Comparison of ENCODE assay signal across 8 cellular contexts in the genomic region with DNA sequence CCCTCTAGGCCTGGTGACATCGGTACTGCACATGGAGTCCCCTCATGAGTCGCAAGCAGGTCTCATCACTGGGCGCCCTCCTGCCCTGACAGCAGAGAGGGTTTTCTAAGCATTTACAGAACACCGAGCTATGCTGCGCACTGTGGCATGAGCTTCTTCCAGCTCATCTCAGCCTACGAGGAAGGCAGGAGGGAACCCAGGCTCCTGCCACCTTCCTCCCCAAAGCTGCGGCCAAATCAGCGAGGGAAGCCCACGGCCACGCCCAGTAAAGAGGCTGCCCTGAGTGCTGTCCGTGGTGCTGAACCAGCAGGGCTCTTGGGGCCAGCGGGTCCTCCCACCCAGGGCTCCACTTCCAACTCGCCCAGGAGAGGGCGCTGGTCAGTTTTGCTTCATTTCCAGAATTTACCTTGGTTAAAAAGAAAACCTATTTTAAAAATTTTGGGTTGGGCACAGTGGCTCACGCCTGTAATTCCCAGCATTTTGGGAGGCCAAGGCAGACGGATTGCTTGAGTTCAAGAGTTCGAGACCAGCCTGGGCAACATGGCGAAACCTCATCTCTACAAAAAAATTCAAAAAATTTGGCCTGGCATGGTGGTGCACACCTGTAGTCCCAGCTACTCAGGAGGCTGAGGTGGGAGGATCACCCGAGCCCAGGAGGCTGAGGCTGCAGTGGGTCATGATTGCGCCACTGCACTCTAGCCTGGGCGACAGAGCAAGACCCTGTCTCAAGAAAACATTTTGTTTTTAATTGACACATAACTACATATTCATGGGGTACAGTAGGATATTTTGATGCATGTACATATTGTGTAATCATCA. TPM values are rescaled to one million over a fixed set of nuclear protein-coding genes. Genes with fewer than 3 reads are reported as not detected.
DNase-seq lines count a peak whose midpoint lies in the region; ATAC-seq and TF ChIP-seq lines count a peak whose summit lies in the region.

No MANE protein-coding gene starts in this region.

- no peak overlapping the region for H3K4me3 ChIP-seq in right cardiac atrium (ENCODE audit: low read length)
- H3K4me3 ChIP-seq in sigmoid colon: no peak overlapping the region

- H3K27ac ChIP-seq in right cardiac atrium (ENCODE audit: low read length): no peak overlapping the region
- H3K27ac ChIP-seq in sigmoid colon: no peak overlapping the region

- H3K9me3 ChIP-seq in right cardiac atrium (ENCODE audit: control insufficient read depth, low read length) (no peaks in the 10 kb centered on the region), sigmoid colon (no peaks in the 10 kb centered on the region)

- H3K27me3 ChIP-seq in right cardiac atrium (ENCODE audit: control insufficient read depth, insufficient read depth) (no peaks in the 10 kb centered on the region), sigmoid colon (peaks cover 0 to 26% (median 0%) of the 10 kb centered on the region in 3 donors)

- no peak for TF ChIP-seq POLR2A in sigmoid colon (IDR thresholded peaks at IDR 0.05)

- WGBS in right cardiac atrium: 37% methylated on average over 21 of the region's 21 CpGs
- 38 to 40% methylated on average over 21 of the region's 21 CpGs for WGBS in sigmoid colon, 2 donors

- no peaks in the 10 kb centered on the region for H3K36me3 ChIP-seq in sigmoid colon

- intact Hi-C loops in right cardiac atrium (cut with DNase I): loop anchor here in 2 of 4 donors (2.0 to 10.0 kb wide), 2 partner anchors 119 kb away; no protein-coding TSS in a partner anchor
- intact Hi-C loops in sigmoid colon (cut with DNase I): no loop called here

- in situ Hi-C loops in Caki2 (cut with HindIII; ENCODE audit: low pct_unique_long_range_greater_than_20kb, low sequenced_read_pairs): no loop called here

- peak; percentile 94 for DNase-seq in Caki2 (ENCODE audit: low read depth)
- DNase-seq in HK-2 (ENCODE audit: unreplicated experiment): peak; percentile 81
- DNase-seq in SKM-1 treated with dmso at 0.1 percent for 144 hours (lab: John Stamatoyannopoulos, UW; ENCODE audit: unreplicated experiment): peak; percentile 45
- peak in 47 of 58 donors; percentile 6 to 79 (median 38) for DNase-seq in anterior cingulate cortex (lab: John Stamatoyannopoulos, UW)
- DNase-seq in right cardiac atrium: peak; percentile 83 to 94 (median 93)
- peak; percentile 70 for DNase-seq in sigmoid colon

- TF ChIP-seq CTCF in sigmoid colon (IDR thresholded peaks at IDR 0.05): peak in 2 of 4 experiments; percentile 26 to 32

- H3K4me1 ChIP-seq in right cardiac atrium (ENCODE audit: control insufficient read depth, insufficient read depth, low read length) (no peaks in the 10 kb centered on the region), sigmoid colon (no peaks in the 10 kb centered on the region)

- no peak for TF ChIP-seq EP300 in sigmoid colon (IDR thresholded peaks at IDR 0.05)

- ATAC-seq in right cardiac atrium: peak; percentile 88
- no peak for ATAC-seq in GM19328 (IDR thresholded peaks at IDR 0.05; ENCODE audit: unreplicated experiment)
- no peak for ATAC-seq in GM18868 (IDR thresholded peaks at IDR 0.05; ENCODE audit: unreplicated experiment)

RNA-seq across cellular contexts. Expression of a gene that starts 34.2 kb away (rescaled TPM):
- not detected in 2 replicates for total RNA-seq in Caki2 (2014; rRNA removed; shearing (Covaris generic); ENCODE audit: low replicate concordance)
- total RNA-seq in right cardiac atrium (1 to 10 TPM in 3 of 4 donors, under 1 TPM in 1; 0.97 to 1.9 (median 1.3) TPM), sigmoid colon (under 1 TPM in 2 of 4 donors, not detected in 2; 0.28 to 0.66 TPM)
- polyA plus RNA-seq in right cardiac atrium (0.50 TPM), sigmoid colon (under 1 TPM in 1 of 3 donors, not detected in 2; 0.13 TPM)

Comparison
In these comparisons a context has a peak if more than half of its experiments do, and no peak if none do; other contexts are left out.
1. DNase-seq: peak in every context shown above with its lines; median percentile 94 in Caki2; 93 in right cardiac atrium; 81 in HK-2; 70 in sigmoid colon; 45 in SKM-1 treated with dmso at 0.1 percent for 144 hours; 38 in anterior cingulate cortex.
2. ATAC-seq: peak in right cardiac atrium (2 of 2); none in GM19328 (single experiment) and GM18868 (single experiment).